ENCODE assay signal across 23 cellular contexts in the genomic region with DNA sequence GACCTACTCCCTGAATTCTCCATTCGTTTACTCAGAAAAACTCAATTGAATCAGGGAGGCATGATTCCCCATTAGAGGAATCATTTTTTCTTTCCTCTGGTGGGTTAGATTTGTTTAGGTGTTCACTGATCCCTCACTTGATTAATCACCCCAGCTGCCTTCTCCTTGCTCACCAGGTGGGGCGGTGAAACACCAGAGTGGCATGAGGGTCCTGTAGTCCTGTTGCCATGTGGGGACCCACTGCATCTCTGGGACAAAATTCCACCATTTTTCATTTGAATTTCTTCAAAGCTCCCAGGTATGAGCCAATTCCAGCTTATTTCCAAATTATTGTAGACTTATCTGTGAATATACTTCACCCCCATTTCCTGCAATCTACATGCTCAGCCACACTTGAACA.
"Had no signal": no experiment of that assay in that cellular context is flagged by ENCODE, and none has a peak within 500 bp of the region (broad histone marks: within the 10 kb centered on the region; RNA-seq: fewer than 3 reads in every experiment).

No MANE protein-coding gene starts in this region.

- H3K27ac ChIP-seq: colonic mucosa, heart left ventricle, left lung, lower lobe of right lung, psoas muscle, right lobe of liver, spleen, tibial artery, upper lobe of right lung, vagina had no signal

- H3K27me3 ChIP-seq: colonic mucosa, heart left ventricle, left lung, right lobe of liver, spleen, tibial artery, upper lobe of right lung, vagina had no signal

- H3K4me3 Mint-ChIP-seq: memory B cell; natural killer cell treated with Interleukin-12 subunit alpha and Interleukin-12 subunit beta and Interleukin-15 and Interleukin-18, amount 100 ng/mL, for 72 hours; stimulated activated memory B cell treated with anti-CD40 and anti-IgM and Interleukin-4, amounts not matched to agents 10 μg/mL and 1 μg/mL and 100 μg/mL, for 72 hours; stimulated activated naive CD8-positive, alpha-beta T cell treated with anti-CD3 and anti-CD28 coated beads, Interleukin-15, Interleukin-2, amounts not matched to agents 100 ng/mL and 50 ng/mL, for 24 hours had no signal

- H3K36me3 ChIP-seq: colonic mucosa, heart left ventricle, left lung, lower lobe of right lung, right lobe of liver, spleen, tibial artery, upper lobe of right lung, vagina had no signal

- DNase-seq: colonic mucosa; dermis blood vessel endothelial cell; erythroblast; foreskin melanocyte; heart left ventricle; hippocampal formation; left lung; lower lobe of right lung; midbrain; psoas muscle; retina; right lobe of liver; spleen; stimulated activated CD4-positive, alpha-beta T cell treated with anti-CD3 and anti-CD28 coated beads, Interleukin-15, amount 100 ng/mL, for 24 hours; stimulated activated CD4-positive, alpha-beta T cell treated with anti-CD3 and anti-CD28 coated beads, Interleukin-1b, Interleukin-23, amount 100 ng/mL, for 48 hours; stimulated activated CD4-positive, alpha-beta T cell treated with anti-CD3 and anti-CD28 coated beads, Interleukin-4, amount 100 ng/mL, for 24 hours; tibial artery; upper lobe of right lung had no signal

- H3K27ac Mint-ChIP-seq: memory B cell; natural killer cell treated with Interleukin-12 subunit alpha and Interleukin-12 subunit beta and Interleukin-15 and Interleukin-18, amount 100 ng/mL, for 72 hours; stimulated activated memory B cell treated with anti-CD40 and anti-IgM and Interleukin-4, amounts not matched to agents 10 μg/mL and 1 μg/mL and 100 μg/mL, for 72 hours; stimulated activated naive CD8-positive, alpha-beta T cell treated with anti-CD3 and anti-CD28 coated beads, Interleukin-15, Interleukin-2, amounts not matched to agents 100 ng/mL and 50 ng/mL, for 24 hours had no signal

- H3K4me1 ChIP-seq: colonic mucosa, left lung, lower lobe of right lung, psoas muscle, right lobe of liver, spleen, tibial artery, upper lobe of right lung, vagina had no signal

- H3K9me3 Mint-ChIP-seq: natural killer cell treated with Interleukin-12 subunit alpha and Interleukin-12 subunit beta and Interleukin-15 and Interleukin-18, amount 100 ng/mL, for 72 hours had no signal

- H3K27me3 Mint-ChIP-seq: memory B cell; stimulated activated memory B cell treated with anti-CD40 and anti-IgM and Interleukin-4, amounts not matched to agents 10 μg/mL and 1 μg/mL and 100 μg/mL, for 72 hours; stimulated activated naive CD8-positive, alpha-beta T cell treated with anti-CD3 and anti-CD28 coated beads, Interleukin-15, Interleukin-2, amounts not matched to agents 100 ng/mL and 50 ng/mL, for 24 hours had no signal

- H3K4me3 ChIP-seq: colonic mucosa, heart left ventricle, left lung, lower lobe of right lung, psoas muscle, right lobe of liver, spleen, tibial artery, upper lobe of right lung, vagina had no signal

- H3K4me1 Mint-ChIP-seq: memory B cell; stimulated activated memory B cell treated with anti-CD40 and anti-IgM and Interleukin-4, amounts not matched to agents 10 μg/mL and 1 μg/mL and 100 μg/mL, for 72 hours had no signal

- H3K9me3 ChIP-seq: colonic mucosa, heart left ventricle, left lung, lower lobe of right lung, psoas muscle, right lobe of liver, tibial artery, upper lobe of right lung, vagina had no signal

- H3K36me3 Mint-ChIP-seq: memory B cell; natural killer cell treated with Interleukin-12 subunit alpha and Interleukin-12 subunit beta and Interleukin-15 and Interleukin-18, amount 100 ng/mL, for 72 hours; stimulated activated memory B cell treated with anti-CD40 and anti-IgM and Interleukin-4, amounts not matched to agents 10 μg/mL and 1 μg/mL and 100 μg/mL, for 72 hours had no signal
